ENCODE assay signal across 16 cellular contexts in the genomic region with DNA sequence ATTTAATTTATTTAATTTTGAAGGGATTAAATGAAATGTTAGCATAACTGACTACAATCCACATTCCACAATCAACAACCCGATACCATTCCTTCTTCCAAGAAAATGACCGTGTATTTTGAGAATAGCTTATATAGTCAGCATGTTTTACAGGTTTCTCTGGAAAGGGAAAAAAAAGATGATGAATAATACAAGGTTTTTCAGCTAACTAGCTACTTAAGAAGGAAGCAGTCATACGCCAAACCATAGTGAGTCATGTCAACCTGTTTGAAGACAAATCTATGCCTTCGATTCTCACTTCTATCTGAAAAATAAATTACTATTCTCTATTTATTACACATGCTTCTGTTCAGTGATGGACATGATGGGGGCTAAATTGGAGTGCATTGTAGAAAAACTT.
"Had no signal": no experiment of that assay in that cellular context is flagged by ENCODE, and none has a peak within 500 bp of the region (broad histone marks: within the 10 kb centered on the region; RNA-seq: fewer than 3 reads in every experiment).

No MANE protein-coding gene starts in this region.

- H3K9me3 ChIP-seq: right lobe of liver, upper lobe of left lung had no signal

- DNase-seq: activated CD4-positive, alpha-beta memory T cell treated with anti-CD3 and anti-CD28 coated beads, Interleukin-2, amount 10 ng/mL, durations not matched to agents 7 days and 5 days; activated CD4-positive, alpha-beta T cell treated with anti-CD3 and anti-CD28 coated beads for 1 hour; activated gamma-delta T cell; activated T-cell treated with anti-CD3 and anti-CD28 coated beads, Interleukin-2, amount 50 U/mL, for 48 hours; central memory CD4-positive, alpha-beta T cell; effector CD4-positive, alpha-beta T cell; right lobe of liver; stimulated activated CD4-positive, alpha-beta T cell treated with anti-CD3 and anti-CD28 coated beads, Interleukin-12 subunit alpha, Interleukin-12 subunit beta, amount 100 ng/mL, for 4 hours; stimulated activated CD4-positive, alpha-beta T cell treated with anti-CD3 and anti-CD28 coated beads, Interleukin-2, amount 100 ng/mL, for 48 hours; SW 1271; upper lobe of left lung had no signal

- H3K4me3 Mint-ChIP-seq: activated CD4-positive, alpha-beta memory T cell treated with anti-CD3 and anti-CD28 coated beads, Interleukin-2, amount 10 ng/mL, durations not matched to agents 7 days and 5 days; activated naive CD8-positive, alpha-beta T cell; natural killer cell treated with Interleukin-12 subunit alpha and Interleukin-12 subunit beta and Interleukin-15 and Interleukin-18, amount 100 ng/mL, for 72 hours; stimulated activated naive CD8-positive, alpha-beta T cell treated with anti-CD3 and anti-CD28 coated beads, Interleukin-15, Interleukin-2, amounts not matched to agents 100 ng/mL and 50 ng/mL, for 24 hours; T-helper 2 cell treated with Interferon-gamma antibody and Interleukin-4, amounts not matched to agents 5 μg/mL and 100 μg/mL, for 36 hours had no signal

- H3K36me3 ChIP-seq: right lobe of liver, upper lobe of left lung had no signal

- H3K27ac Mint-ChIP-seq: activated CD4-positive, alpha-beta memory T cell treated with anti-CD3 and anti-CD28 coated beads, Interleukin-2, amount 10 ng/mL, durations not matched to agents 7 days and 5 days; activated naive CD8-positive, alpha-beta T cell; natural killer cell treated with Interleukin-12 subunit alpha and Interleukin-12 subunit beta and Interleukin-15 and Interleukin-18, amount 100 ng/mL, for 72 hours; stimulated activated naive CD8-positive, alpha-beta T cell treated with anti-CD3 and anti-CD28 coated beads, Interleukin-15, Interleukin-2, amounts not matched to agents 100 ng/mL and 50 ng/mL, for 24 hours; T-helper 2 cell treated with Interferon-gamma antibody and Interleukin-4, amounts not matched to agents 5 μg/mL and 100 μg/mL, for 36 hours had no signal

- H3K9me3 Mint-ChIP-seq: natural killer cell treated with Interleukin-12 subunit alpha and Interleukin-12 subunit beta and Interleukin-15 and Interleukin-18, amount 100 ng/mL, for 72 hours; T-helper 2 cell treated with Interferon-gamma antibody and Interleukin-4, amounts not matched to agents 5 μg/mL and 100 μg/mL, for 36 hours had no signal

- H3K27ac ChIP-seq: coronary artery, right lobe of liver, upper lobe of left lung had no signal

- H3K36me3 Mint-ChIP-seq: activated naive CD8-positive, alpha-beta T cell; natural killer cell treated with Interleukin-12 subunit alpha and Interleukin-12 subunit beta and Interleukin-15 and Interleukin-18, amount 100 ng/mL, for 72 hours had no signal

- ATAC-seq: natural killer cell treated with Interleukin-12 subunit alpha and Interleukin-12 subunit beta and Interleukin-15 and Interleukin-18, amount 100 ng/mL, for 72 hours; right lobe of liver had no signal

- H3K4me3 ChIP-seq: coronary artery, right lobe of liver, upper lobe of left lung had no signal

- H3K4me1 Mint-ChIP-seq: activated CD4-positive, alpha-beta memory T cell treated with anti-CD3 and anti-CD28 coated beads, Interleukin-2, amount 10 ng/mL, durations not matched to agents 7 days and 5 days had no signal

- H3K27me3 ChIP-seq: right lobe of liver, upper lobe of left lung had no signal

- H3K27me3 Mint-ChIP-seq: activated CD4-positive, alpha-beta memory T cell treated with anti-CD3 and anti-CD28 coated beads, Interleukin-2, amount 10 ng/mL, durations not matched to agents 7 days and 5 days; activated naive CD8-positive, alpha-beta T cell; natural killer cell treated with Interleukin-12 subunit alpha and Interleukin-12 subunit beta and Interleukin-15 and Interleukin-18, amount 100 ng/mL, for 72 hours had no signal

- H3K4me1 ChIP-seq: right lobe of liver, upper lobe of left lung had no signal
